11 cellular contexts compared by ENCODE assay signal in genomic region chr11:66857927-66858185, GRCh38. TPM values are rescaled to one million over a fixed set of nuclear protein-coding genes. Genes with fewer than 3 reads are reported as not detected.
DNase-seq lines count a peak whose midpoint lies in the region; ATAC-seq and TF ChIP-seq lines count a peak whose summit lies in the region.
"Had no signal": no experiment of that assay in that cellular context is flagged by ENCODE, and none has a peak within 500 bp of the region (broad histone marks: within the 10 kb centered on the region; RNA-seq: fewer than 3 reads in every experiment).

No MANE protein-coding gene starts in this region.

- no peak for TF ChIP-seq CTCF in left ventricle myocardium inferior (IDR thresholded peaks at IDR 0.05; ENCODE audit: borderline replicate concordance)
- no peak for TF ChIP-seq CTCF in heart left ventricle (IDR thresholded peaks at IDR 0.05)

- H3K9me3 ChIP-seq in left ventricle myocardium inferior (replicated peaks) (no peaks in the 10 kb centered on the region), heart left ventricle (no peaks in the 10 kb centered on the region), iPS-18a (ENCODE audit: control insufficient read depth, low read depth, low read length) (no peaks in the 10 kb centered on the region)
- H3K9me3 ChIP-seq: sigmoid colon had no signal

- 95 to 98% (median 97%) methylated on average over 11 to 19 of the region's 19 CpGs for WGBS in heart left ventricle, 4 donors

- H3K27ac Mint-ChIP-seq in activated CD4-positive, alpha-beta memory T cell treated with anti-CD3 and anti-CD28 coated beads for 36 hours, result no peak overlapping the region

- peaks cover 4% of the 10 kb centered on the region for H3K4me1 Mint-ChIP-seq in activated CD4-positive, alpha-beta memory T cell treated with anti-CD3 and anti-CD28 coated beads for 36 hours (ENCODE audit: low read depth)

- peaks cover 15% of the 10 kb centered on the region for H3K4me1 ChIP-seq in left ventricle myocardium inferior
- peaks cover 0 to 13% (median 7%) of the 10 kb centered on the region in 12 donors for H3K4me1 ChIP-seq in heart left ventricle
- peaks cover 5% of the 10 kb centered on the region for H3K4me1 ChIP-seq in iPS-18a (ENCODE audit: control insufficient read depth, low read depth, low read length)

- H3K36me3 Mint-ChIP-seq in activated CD4-positive, alpha-beta memory T cell treated with anti-CD3 and anti-CD28 coated beads for 36 hours, result no peaks in the 10 kb centered on the region

- intact Hi-C loops in left ventricle myocardium inferior (cut with micrococcal nuclease) (no loop called here), heart left ventricle (cut with DNase I) (loop anchor here in 2 of 10 donors (5.0 kb wide), 1 partner anchor 99 kb away; the partner anchor contains the start of gene PC (in 2 of the 2))
- intact Hi-C loops in activated CD4-positive, alpha-beta memory T cell treated with anti-CD3 and anti-CD28 coated beads for 36 hours (cut with micrococcal nuclease), result no loop called here

- H3K9ac ChIP-seq in iPS-18a (ENCODE audit: low read length), result no peak overlapping the region

- H3K27me3 Mint-ChIP-seq in activated CD4-positive, alpha-beta memory T cell treated with anti-CD3 and anti-CD28 coated beads for 36 hours, result no peaks in the 10 kb centered on the region

- no peak for DNase-seq in left ventricle myocardium inferior
- DNase-seq in heart left ventricle, result no peak
- no peak for DNase-seq in activated CD4-positive, alpha-beta memory T cell treated with anti-CD3 and anti-CD28 coated beads for 36 hours
- no peak for DNase-seq in iPS-NIHi7 (ENCODE audit: extremely low spot score)
- DNase-seq: central memory CD4-positive, alpha-beta T cell; DMS79 had no signal

- H3K27ac ChIP-seq in left ventricle myocardium inferior (replicated peaks) (no peak overlapping the region), heart left ventricle (peak overlapping the region in 1 of 12 donors; percentile 80), iPS-18a (ENCODE audit: low read length) (no peak overlapping the region)

- H3K36me3 ChIP-seq in left ventricle myocardium inferior (peaks cover 3% of the 10 kb centered on the region), heart left ventricle (peaks cover 0 to 2% (median 0%) of the 10 kb centered on the region in 9 donors), iPS-18a (ENCODE audit: control insufficient read depth, low read depth, low read length) (no peaks in the 10 kb centered on the region)
- H3K36me3 ChIP-seq: sigmoid colon had no signal

- H3K27me3 ChIP-seq in left ventricle myocardium inferior (ENCODE audit: low read depth), result no peaks in the 10 kb centered on the region
- H3K27me3 ChIP-seq in heart left ventricle, result no peaks in the 10 kb centered on the region
- no peaks in the 10 kb centered on the region for H3K27me3 ChIP-seq in iPS-18a (ENCODE audit: control insufficient read depth, insufficient read depth, low read length)
- H3K27me3 ChIP-seq: sigmoid colon had no signal

- H3K9me3 Mint-ChIP-seq in activated CD4-positive, alpha-beta memory T cell treated with anti-CD3 and anti-CD28 coated beads for 36 hours, result no peaks in the 10 kb centered on the region

- TF ChIP-seq POLR2A in heart left ventricle (IDR thresholded peaks at IDR 0.05), result no peak

- CTCF ChIA-PET in activated CD4-positive, alpha-beta memory T cell treated with anti-CD3 and anti-CD28 coated beads for 36 hours (lab: Charles Lee), result interaction anchor here (1.2 kb wide), 1 partner anchor 9 kb away, joined by 3 read pairs; no protein-coding TSS in a partner anchor

- ATAC-seq in heart left ventricle, result no peak
- no peak for ATAC-seq in HG02588 (IDR thresholded peaks at IDR 0.05; ENCODE audit: unreplicated experiment)
- ATAC-seq in HG03520 (IDR thresholded peaks at IDR 0.05; ENCODE audit: unreplicated experiment), result no peak
- ATAC-seq in HG02759 (IDR thresholded peaks at IDR 0.05; ENCODE audit: unreplicated experiment), result no peak

- H3K4me3 ChIP-seq in left ventricle myocardium inferior (peak overlapping the region; percentile 82), heart left ventricle (peak overlapping the region in 1 of 12 donors; percentile 74), iPS-18a (ENCODE audit: low read length) (peak overlapping the region; percentile 58)

- POLR2A ChIA-PET in activated CD4-positive, alpha-beta memory T cell treated with anti-CD3 and anti-CD28 coated beads for 36 hours (lab: Charles Lee), result interaction anchor here (1.0 kb wide), 1 partner anchor 14 kb away, joined by 3 read pairs; the partner anchor contains the start of gene RCE1

- H3K4me3 Mint-ChIP-seq in activated CD4-positive, alpha-beta memory T cell treated with anti-CD3 and anti-CD28 coated beads for 36 hours, result peak overlapping the region; percentile 74

RNA-seq across cellular contexts. Expression of gene LRFN4, which starts 1.0 kb away (rescaled TPM):
- total RNA-seq in left ventricle myocardium inferior (13.5 TPM), heart left ventricle (10 to 100 TPM in 8 of 9 donors, 1 to 10 TPM in 1; 8.2 to 22.0 (median 14.9) TPM)
- 10 to 100 TPM; 15.4 to 22.1 TPM for polyA plus RNA-seq in heart left ventricle
- 10 to 100 TPM; 24.6 to 29.8 TPM for total RNA-seq in activated CD4-positive, alpha-beta memory T cell treated with anti-CD3 and anti-CD28 coated beads for 36 hours

RNA-seq across cellular contexts. Expression of gene RCE1, which starts 14.6 kb away (rescaled TPM):
- total RNA-seq in left ventricle myocardium inferior (5.1 TPM), heart left ventricle (1 to 10 TPM; 3.1 to 9.5 (median 5.0) TPM)
- polyA plus RNA-seq in heart left ventricle, result 1 to 10 TPM; 2.1 to 8.3 TPM
- 10 to 100 TPM; 22.5 to 24.4 TPM for total RNA-seq in activated CD4-positive, alpha-beta memory T cell treated with anti-CD3 and anti-CD28 coated beads for 36 hours
